8 cellular contexts compared by ENCODE assay signal in the genomic region with DNA sequence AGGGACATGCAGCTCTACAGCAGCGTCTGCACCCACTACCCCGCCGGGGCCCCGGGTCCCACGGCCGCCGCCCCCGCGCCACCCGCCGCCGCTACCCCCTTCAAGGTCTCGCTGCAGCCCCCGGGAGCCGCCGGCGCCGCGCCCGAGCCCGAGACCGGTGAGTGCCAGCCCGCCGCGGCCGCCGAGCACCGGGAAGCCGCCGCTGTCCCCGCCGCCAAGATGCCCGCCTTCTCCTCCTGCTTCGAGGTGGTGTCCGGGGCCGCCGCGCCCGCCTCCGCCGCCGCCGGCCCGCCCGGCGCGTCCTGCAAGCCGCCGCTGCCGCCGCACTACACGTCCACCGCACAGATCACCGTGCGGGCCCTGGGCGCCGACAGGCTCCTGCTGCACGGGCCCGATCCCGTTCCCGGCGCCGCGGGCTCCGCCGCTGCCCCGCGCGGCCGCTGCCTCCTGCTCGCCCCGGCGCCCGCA. TPM values are rescaled to one million over a fixed set of nuclear protein-coding genes. Genes with fewer than 3 reads are reported as not detected.
DNase-seq lines count a peak whose midpoint lies in the region; ATAC-seq, FAIRE-seq and TF ChIP-seq lines count a peak whose summit lies in the region.

No MANE protein-coding gene starts in this region.

- no peak for TF ChIP-seq RAD21 in A549 (conservative IDR thresholded peaks at IDR 0.05 in 1 of 2, IDR thresholded peaks at IDR 0.05 in 1 of 2)

- TF ChIP-seq CTCF in A549 (IDR thresholded peaks at IDR 0.05) (no peak), gastroesophageal sphincter (IDR thresholded peaks at IDR 0.05) (no peak)

- peak overlapping the region; percentile 83 for H3K4me3 ChIP-seq in A549
- H3K4me3 ChIP-seq in gastroesophageal sphincter, result peak overlapping the region; percentile 67 to 95
- peak overlapping the region in 2 of 3 donors; percentile 98 to 99 for H3K4me3 ChIP-seq in skeletal muscle tissue (ENCODE audit: low read length in 3 of 3)

- peak overlapping the region; percentile 89 for H3K4me2 ChIP-seq in A549

- TF ChIP-seq POLR2A in A549 (IDR thresholded peaks at IDR 0.05; ENCODE audit: low read length) (0 out of 2 replicates have a peak, but pooled peaks have one; percentile 0), gastroesophageal sphincter (IDR thresholded peaks at IDR 0.05) (no peak)

- DNase-seq in A549 (ENCODE audit: low read depth in 1 of 2, low spot score in 1 of 2) (peak in 1 of 2 experiments; percentile 17), NCI-H1105 treated with DMSO at 0.1 percent for 48 hours (lab: John Stamatoyannopoulos, UW) (no peak), Kasumi-1 (lab: John Stamatoyannopoulos, UW) (no peak)
- DNase-seq in activated CD4-positive, alpha-beta memory T cell treated with anti-CD3 and anti-CD28 coated beads for 36 hours, result no peak

- H3K27me3 ChIP-seq in gastroesophageal sphincter (no peaks in the 10 kb centered on the region), skeletal muscle tissue (ENCODE audit: control insufficient read depth in 3 of 3, insufficient read depth in 3 of 3, low read length in 3 of 3) (no peaks in the 10 kb centered on the region)

- peaks cover 30% of the 10 kb centered on the region for H3K4me1 Mint-ChIP-seq in activated CD4-positive, alpha-beta memory T cell treated with anti-CD3 and anti-CD28 coated beads for 36 hours (ENCODE audit: low read depth)

- no peak overlapping the region for H3K27ac Mint-ChIP-seq in activated CD4-positive, alpha-beta memory T cell treated with anti-CD3 and anti-CD28 coated beads for 36 hours

- H3K36me3 ChIP-seq in gastroesophageal sphincter (peaks cover 0 to 12% of the 10 kb centered on the region in 2 donors), skeletal muscle tissue (ENCODE audit: control insufficient read depth in 3 of 3, insufficient read depth in 3 of 3, low read length in 3 of 3) (peaks cover 3 to 14% (median 6%) of the 10 kb centered on the region in 3 donors)

- POLR2A ChIA-PET in A549 (lab: Yijun Ruan, JAX), result interaction anchor here (0.5 to 1.3 kb wide), 3 partner anchors 13 to 1194 kb away, joined by 3 to 4 read pairs (median 3); no protein-coding TSS in a partner anchor
- POLR2A ChIA-PET in activated CD4-positive, alpha-beta memory T cell treated with anti-CD3 and anti-CD28 coated beads for 36 hours (lab: Charles Lee), result interaction anchor here (0.6 to 1.8 kb wide), 5 partner anchors 9 to 1436 kb away, joined by 3 to 11 read pairs (median 5); a partner anchor contains a TSS

- CTCF ChIA-PET in A549 (lab: Yijun Ruan, JAX), result interaction anchor here (1.6 kb wide), 2 partner anchors 86 to 99 kb away, joined by 3 to 6 read pairs; no protein-coding TSS in a partner anchor
- CTCF ChIA-PET in activated CD4-positive, alpha-beta memory T cell treated with anti-CD3 and anti-CD28 coated beads for 36 hours (lab: Charles Lee), result interaction anchor here (0.7 to 0.9 kb wide), 2 partner anchors 10 to 75 kb away, joined by 3 to 4 read pairs; no protein-coding TSS in a partner anchor

- no CpG with 5 or more reads among the region's 74 CpGs for WGBS in A549 (ENCODE audit: missing lambda C conversion rate)
- no CpG with 5 or more reads among the region's 74 CpGs for WGBS in gastroesophageal sphincter (ENCODE audit: low coverage in 1 of 2), 2 donors

- peaks cover 8% of the 10 kb centered on the region for H3K36me3 Mint-ChIP-seq in activated CD4-positive, alpha-beta memory T cell treated with anti-CD3 and anti-CD28 coated beads for 36 hours

- H3K4me3 Mint-ChIP-seq in activated CD4-positive, alpha-beta memory T cell treated with anti-CD3 and anti-CD28 coated beads for 36 hours, result peak overlapping the region; percentile 29

- H3K9me3 ChIP-seq in A549, result no peaks in the 10 kb centered on the region
- no peaks in the 10 kb centered on the region for H3K9me3 ChIP-seq in gastroesophageal sphincter
- no peaks in the 10 kb centered on the region for H3K9me3 ChIP-seq in skeletal muscle tissue (ENCODE audit: control insufficient read depth in 3 of 3, low read length in 3 of 3)

- H3K27ac ChIP-seq in A549 (peak overlapping the region; percentile 78 to 89), gastroesophageal sphincter (peak overlapping the region; percentile 79 to 98 (median 95)), skeletal muscle tissue (ENCODE audit: low read depth, low read length) (peak overlapping the region; percentile 97)

- H3K9ac ChIP-seq in skeletal muscle tissue (ENCODE audit: low read depth in 1 of 3, low read length in 3 of 3), result peak overlapping the region; percentile 97 to 98 (median 97)

- no peaks in the 10 kb centered on the region for H3K9me3 Mint-ChIP-seq in activated CD4-positive, alpha-beta memory T cell treated with anti-CD3 and anti-CD28 coated beads for 36 hours

- ATAC-seq in A549 (peak in 1 of 2 experiments; percentile 44; a peak in 3 of 6 replicates), GM18502 (IDR thresholded peaks at IDR 0.05; ENCODE audit: poor library complexity, unreplicated experiment) (peak; percentile 14), HG03066 (IDR thresholded peaks at IDR 0.05; ENCODE audit: low read depth, unreplicated experiment) (peak; percentile 9), gastroesophageal sphincter (peak; percentile 1)

- TF ChIP-seq EP300 in A549 (IDR thresholded peaks at IDR 0.05) (no peak), gastroesophageal sphincter (IDR thresholded peaks at IDR 0.05) (no peak)

- no peaks in the 10 kb centered on the region for H3K27me3 Mint-ChIP-seq in activated CD4-positive, alpha-beta memory T cell treated with anti-CD3 and anti-CD28 coated beads for 36 hours

- intact Hi-C loops in activated CD4-positive, alpha-beta memory T cell treated with anti-CD3 and anti-CD28 coated beads for 36 hours (cut with micrococcal nuclease), result loop anchor here (1.0 to 5.0 kb wide), 4 partner anchors 27 to 1577 kb away; a partner anchor contains a TSS

- FAIRE-seq in A549 (lab: Jason Lieb, UNC), result no peak

- H3K4me1 ChIP-seq in A549 (peaks cover 17% of the 10 kb centered on the region; the same call in 2 of the 3 replicates), gastroesophageal sphincter (peaks cover 0 to 51% (median 10%) of the 10 kb centered on the region in 3 donors), skeletal muscle tissue (ENCODE audit: control insufficient read depth in 3 of 3, insufficient read depth in 3 of 3, low read length in 3 of 3) (peaks cover 17 to 27% (median 23%) of the 10 kb centered on the region in 3 donors)

TF ChIP-seq in A549, 52 proteins besides CTCF, POLR2A, EP300 and RAD21 (continues in another document):
- TF ChIP-seq RFX5 (IDR thresholded peaks at IDR 0.05), result no peak
- TF ChIP-seq, protein P1, sequence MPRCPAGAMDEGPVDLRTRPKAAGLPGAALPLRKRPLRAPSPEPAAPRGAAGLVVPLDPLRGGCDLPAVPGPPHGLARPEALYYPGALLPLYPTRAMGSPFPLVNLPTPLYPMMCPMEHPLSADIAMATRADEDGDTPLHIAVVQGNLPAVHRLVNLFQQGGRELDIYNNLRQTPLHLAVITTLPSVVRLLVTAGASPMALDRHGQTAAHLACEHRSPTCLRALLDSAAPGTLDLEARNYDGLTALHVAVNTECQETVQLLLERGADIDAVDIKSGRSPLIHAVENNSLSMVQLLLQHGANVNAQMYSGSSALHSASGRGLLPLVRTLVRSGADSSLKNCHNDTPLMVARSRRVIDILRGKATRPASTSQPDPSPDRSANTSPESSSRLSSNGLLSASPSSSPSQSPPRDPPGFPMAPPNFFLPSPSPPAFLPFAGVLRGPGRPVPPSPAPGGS (IDR thresholded peaks at IDR 0.05), result no peak
- no peak for TF ChIP-seq MAFK (IDR thresholded peaks at IDR 0.05; ENCODE audit: partially characterized antibody)
- TF ChIP-seq, protein P2, sequence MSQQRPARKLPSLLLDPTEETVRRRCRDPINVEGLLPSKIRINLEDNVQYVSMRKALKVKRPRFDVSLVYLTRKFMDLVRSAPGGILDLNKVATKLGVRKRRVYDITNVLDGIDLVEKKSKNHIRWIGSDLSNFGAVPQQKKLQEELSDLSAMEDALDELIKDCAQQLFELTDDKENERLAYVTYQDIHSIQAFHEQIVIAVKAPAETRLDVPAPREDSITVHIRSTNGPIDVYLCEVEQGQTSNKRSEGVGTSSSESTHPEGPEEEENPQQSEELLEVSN (IDR thresholded peaks at IDR 0.05; ENCODE audit: borderline replicate concordance, low read depth), result no peak
- TF ChIP-seq HDAC2 (IDR thresholded peaks at IDR 0.05), result no peak
- TF ChIP-seq POLR2AphosphoS2 (conservative IDR thresholded peaks at IDR 0.05; ENCODE audit: low read length), result no peak
- TF ChIP-seq ESRRA (IDR thresholded peaks at IDR 0.05; ENCODE audit: borderline replicate concordance, low read length), result no peak
- no peak for TF ChIP-seq JUNB (IDR thresholded peaks at IDR 0.05)
- TF ChIP-seq KDM1A (IDR thresholded peaks at IDR 0.05; ENCODE audit: low read depth), result no peak
- TF ChIP-seq MAZ (IDR thresholded peaks at IDR 0.05; ENCODE audit: borderline replicate concordance, low read depth, low read length), result no peak
- no peak for TF ChIP-seq RNF2 (IDR thresholded peaks at IDR 0.05; ENCODE audit: borderline replicate concordance, low read depth)
- TF ChIP-seq ZSCAN20 (CRISPR knock-in tag; IDR thresholded peaks at IDR 0.05), result no peak
- TF ChIP-seq GATA3 (IDR thresholded peaks at IDR 0.05; ENCODE audit: borderline replicate concordance), result no peak
- no peak for TF ChIP-seq HOXB13 (CRISPR knock-in tag; IDR thresholded peaks at IDR 0.05; ENCODE audit: low read depth)
- no peak for TF ChIP-seq SREBF2 (IDR thresholded peaks at IDR 0.05)
- TF ChIP-seq EHF (CRISPR knock-in tag; IDR thresholded peaks at IDR 0.05), result no peak

RNA-seq across cellular contexts. Expression of a gene that starts 0.6 kb away (rescaled TPM):
- polyA plus RNA-seq in A549 (2011; rRNA removed), result 2.3 and 2.4 TPM in 2 replicates
- polyA plus RNA-seq in A549 (2012; cell fraction: cytosol; rRNA removed), result 0.99 and 1.4 TPM in 2 replicates
- polyA plus RNA-seq in A549 (2012; cell fraction: nucleus; rRNA removed), result 1.1 and 1.3 TPM in 2 replicates
- 1.8 to 2.5 TPM (median 2.4 TPM) in 3 replicates for polyA plus RNA-seq in A549 (2017; fragmentation: RNase III; extraction: RNeasy Plus Mini Kit Qiagen cat#74134 plus additional on column Dnase treatment)
- polyA minus RNA-seq in A549 (2011; rRNA and poly(A)+ RNA removed), result 2.1 and 2.3 TPM in 2 replicates
- total RNA-seq in activated CD4-positive, alpha-beta memory T cell treated with anti-CD3 and anti-CD28 coated beads for 36 hours, result 10 to 100 TPM; 11.6 to 12.0 TPM
- 10 to 100 TPM; 11.5 to 19.8 (median 12.3) TPM for total RNA-seq in gastroesophageal sphincter
- 13.0 TPM for total RNA-seq in skeletal muscle tissue
